13 cellular contexts compared by ENCODE assay signal in genomic region chr4:156188596-156188995, GRCh38.
DNase-seq lines count a peak whose midpoint lies in the region; TF ChIP-seq lines count a peak whose summit lies in the region.
"Had no signal": no experiment of that assay in that cellular context is flagged by ENCODE, and none has a peak within 500 bp of the region (broad histone marks: within the 10 kb centered on the region; RNA-seq: fewer than 3 reads in every experiment).

No MANE protein-coding gene starts in this region.

- no peaks in the 10 kb centered on the region for H3K79me2 ChIP-seq in smooth muscle cell (ENCODE audit: low read depth)

- no peak for TF ChIP-seq CTCF in smooth muscle cell (IDR thresholded peaks at IDR 0.05; ENCODE audit: borderline replicate concordance, insufficient read depth, poor library complexity, severe bottlenecking)

- no peaks in the 10 kb centered on the region for H3K4me1 ChIP-seq in adipocyte (ENCODE audit: control insufficient read depth, insufficient read depth, low read length)
- peaks cover 18% of the 10 kb centered on the region for H3K4me1 ChIP-seq in smooth muscle cell (ENCODE audit: low read depth)

- no peaks in the 10 kb centered on the region for H4K20me1 ChIP-seq in smooth muscle cell (ENCODE audit: low read depth)

- peaks cover 15% of the 10 kb centered on the region for H3F3A ChIP-seq in smooth muscle cell (ENCODE audit: low read depth)

- H3K9ac ChIP-seq in adipocyte (ENCODE audit: low read length), result no peak overlapping the region
- H3K9ac ChIP-seq in smooth muscle cell (ENCODE audit: low read depth), result no peak overlapping the region

- 82% methylated on average over 1 of the region's 1 CpG for WGBS in smooth muscle cell (ENCODE audit: low lambda C conversion rate)

- H2AFZ ChIP-seq in smooth muscle cell (ENCODE audit: low read depth), result no peak overlapping the region

- H3K27me3 ChIP-seq in adipocyte (replicated peaks; ENCODE audit: control insufficient read depth, insufficient read depth, low read length), result no peaks in the 10 kb centered on the region
- no peaks in the 10 kb centered on the region for H3K27me3 ChIP-seq in smooth muscle cell (ENCODE audit: low read depth)

- H3K9me3 ChIP-seq in adipocyte (ENCODE audit: control insufficient read depth, low read length) (no peaks in the 10 kb centered on the region), smooth muscle cell (replicated peaks; ENCODE audit: low read depth) (no peaks in the 10 kb centered on the region)

- DNase-seq in H4 (ENCODE audit: low spot score) (peak; percentile 72), adipocyte (ENCODE audit: low read depth) (peak; percentile 37), fibroblast of peridontal ligament (ENCODE audit: extremely low read depth) (peak; percentile 72), smooth muscle cell (lab: John Stamatoyannopoulos, UW; ENCODE audit: unreplicated experiment) (no peak), HT-29 (ENCODE audit: low spot score) (no peak), SIG-M5 (lab: John Stamatoyannopoulos, UW) (no peak), SIG-M5 treated with dmso at 0.1 percent for 504 hours (lab: John Stamatoyannopoulos, UW; ENCODE audit: unreplicated experiment) (no peak)
- DNase-seq: 8988T; C1 segment of cervical spinal cord; CD4-positive, alpha-beta memory T cell; DMS79; IMR-90 had no signal

- no peak overlapping the region for H3K4me2 ChIP-seq in smooth muscle cell

- H3K4me3 ChIP-seq in adipocyte (ENCODE audit: low read length), result no peak overlapping the region
- H3K4me3 ChIP-seq in smooth muscle cell, result no peak overlapping the region
- H3K4me3 ChIP-seq: GM12878 had no signal

- H3K36me3 ChIP-seq in adipocyte (ENCODE audit: control insufficient read depth, insufficient read depth, low read length, severe bottlenecking), result no peaks in the 10 kb centered on the region
- H3K36me3 ChIP-seq in smooth muscle cell (ENCODE audit: low read depth), result no peaks in the 10 kb centered on the region

- peak overlapping the region; percentile 98 for H3K27ac ChIP-seq in smooth muscle cell (ENCODE audit: low read depth)

Comparison
In these comparisons a context has a peak if more than half of its experiments do, and no peak if none do; other contexts are left out.
1. DNase-seq: peak in H4 (single experiment), adipocyte (single experiment) and fibroblast of peridontal ligament (single experiment); none in smooth muscle cell (single experiment), HT-29 (single experiment), SIG-M5 (single experiment) and SIG-M5 treated with dmso at 0.1 percent for 504 hours (single experiment).